ENCODE assay signal across 8 cellular contexts in the genomic region with DNA sequence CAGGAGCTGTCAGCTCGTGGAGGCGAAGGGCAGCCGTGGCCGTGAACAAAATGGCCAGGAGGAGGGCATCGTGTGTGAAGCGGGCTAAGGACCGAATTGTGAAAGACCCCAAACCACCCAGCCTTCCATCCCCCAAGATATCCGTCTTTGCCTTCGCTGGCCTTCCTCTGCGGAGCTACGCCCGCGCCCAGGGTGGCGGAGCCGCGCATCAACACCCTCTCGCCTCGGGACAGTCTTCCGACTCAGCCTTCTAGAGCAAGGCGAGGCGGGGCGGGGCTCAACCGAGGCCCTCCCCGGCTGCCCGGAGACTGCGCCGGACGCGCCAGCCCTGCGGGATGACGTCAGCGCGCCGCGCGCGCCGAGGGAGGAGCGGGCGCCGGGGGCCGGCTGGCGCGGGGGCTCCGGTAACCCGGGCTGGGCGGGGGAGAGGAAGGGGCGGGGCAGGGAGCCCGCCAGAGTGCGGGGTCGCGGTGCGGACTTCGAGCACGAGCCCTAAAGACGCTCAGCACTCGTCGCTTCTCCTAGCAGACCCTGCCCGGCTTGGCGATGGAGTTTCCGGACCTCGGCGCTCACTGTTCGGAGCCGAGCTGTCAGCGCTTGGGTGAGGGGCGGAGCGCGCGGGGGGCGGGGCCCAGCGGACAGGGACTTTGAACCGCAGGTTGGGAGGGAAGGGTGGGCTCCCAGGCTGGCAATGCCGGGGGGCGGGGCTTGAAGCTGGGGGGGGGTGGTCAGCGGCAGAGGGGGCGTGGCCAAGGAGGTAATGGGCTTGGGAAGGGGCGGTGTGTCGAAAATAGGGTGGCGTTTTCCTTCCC. TPM values are rescaled to one million over a fixed set of nuclear protein-coding genes. Genes with fewer than 3 reads are reported as not detected.
DNase-seq lines count a peak whose midpoint lies in the region; ATAC-seq and TF ChIP-seq lines count a peak whose summit lies in the region.

A gene with protein sequence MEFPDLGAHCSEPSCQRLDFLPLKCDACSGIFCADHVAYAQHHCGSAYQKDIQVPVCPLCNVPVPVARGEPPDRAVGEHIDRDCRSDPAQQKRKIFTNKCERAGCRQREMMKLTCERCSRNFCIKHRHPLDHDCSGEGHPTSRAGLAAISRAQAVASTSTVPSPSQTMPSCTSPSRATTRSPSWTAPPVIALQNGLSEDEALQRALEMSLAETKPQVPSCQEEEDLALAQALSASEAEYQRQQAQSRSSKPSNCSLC (plus strand): TSS at position 341 of the 812 bp plus-strand sequence. CDS start 206 bp downstream, at position 547.

- H3K9me3 ChIP-seq in colonic mucosa: no peaks in the 10 kb centered on the region

- H3K9ac ChIP-seq in colonic mucosa (ENCODE audit: low read depth in 2 of 2, low read length in 2 of 2): peak within 1 kb of the TSS; percentile 86 to 92

- peak within 1 kb of the TSS; percentile 92 for H3K27ac Mint-ChIP-seq in activated CD4-positive, alpha-beta T cell treated with anti-CD3 and anti-CD28 coated beads, Interleukin-2, amount 10 ng/mL, durations not matched to agents 24 days and 14 days

- H3K4me1 Mint-ChIP-seq in activated CD4-positive, alpha-beta T cell treated with anti-CD3 and anti-CD28 coated beads, Interleukin-2, amount 10 ng/mL, durations not matched to agents 24 days and 14 days: peaks cover 35% of the 10 kb centered on the region

- H3K4me3 Mint-ChIP-seq in activated CD4-positive, alpha-beta T cell treated with anti-CD3 and anti-CD28 coated beads, Interleukin-2, amount 10 ng/mL, durations not matched to agents 24 days and 14 days: peak within 1 kb of the TSS; percentile 83

- intact Hi-C loops in activated CD4-positive, alpha-beta T cell treated with anti-CD3 and anti-CD28 coated beads, Interleukin-2, amount 10 ng/mL, durations not matched to agents 24 days and 14 days (cut with micrococcal nuclease): loop anchor here (1.0 kb wide), 8 partner anchors 13 to 181 kb away; a partner anchor contains a TSS
- intact Hi-C loops in colonic mucosa (cut with DNase I): loop anchor here (2.0 kb wide), 1 partner anchor 28 kb away; a partner anchor contains a TSS

- peak within 1 kb of the TSS; percentile 57 for H3K4me3 ChIP-seq in colonic mucosa

- TF ChIP-seq CTCF in colonic mucosa (IDR thresholded peaks at IDR 0.05): no peak

- no peaks in the 10 kb centered on the region for H3K4me1 ChIP-seq in colonic mucosa

- peaks cover 20% of the 10 kb centered on the region for H3K36me3 Mint-ChIP-seq in activated CD4-positive, alpha-beta T cell treated with anti-CD3 and anti-CD28 coated beads, Interleukin-2, amount 10 ng/mL, durations not matched to agents 24 days and 14 days (ENCODE audit: low read depth)

- H3K36me3 ChIP-seq in colonic mucosa: no peaks in the 10 kb centered on the region

- ATAC-seq in GM19351 (IDR thresholded peaks at IDR 0.05; ENCODE audit: unreplicated experiment) (peak; percentile 98), HG03520 (IDR thresholded peaks at IDR 0.05; ENCODE audit: unreplicated experiment) (peak; percentile 97)

- H3K27me3 ChIP-seq in colonic mucosa: no peaks in the 10 kb centered on the region

- H3K27ac ChIP-seq in colonic mucosa: peak within 1 kb of the TSS; percentile 92

- H3K9me3 Mint-ChIP-seq in activated CD4-positive, alpha-beta T cell treated with anti-CD3 and anti-CD28 coated beads, Interleukin-2, amount 10 ng/mL, durations not matched to agents 24 days and 14 days: no peaks in the 10 kb centered on the region

- H3K27me3 Mint-ChIP-seq in activated CD4-positive, alpha-beta T cell treated with anti-CD3 and anti-CD28 coated beads, Interleukin-2, amount 10 ng/mL, durations not matched to agents 24 days and 14 days: no peaks in the 10 kb centered on the region

- peak; percentile 47 to 95 (median 89) for DNase-seq in C1 segment of cervical spinal cord (lab: John Stamatoyannopoulos, UW)
- DNase-seq in NCI-H526 treated with DMSO at 0.1 percent for 48 hours (lab: John Stamatoyannopoulos, UW): peak; percentile 82
- DNase-seq in activated CD4-positive, alpha-beta T cell treated with anti-CD3 and anti-CD28 coated beads, Interleukin-2, amount 10 ng/mL, durations not matched to agents 24 days and 14 days: peak; percentile 99
- DNase-seq in colonic mucosa: peak; percentile 97
- DNase-seq in left kidney (ENCODE audit: low read depth, low spot score): peak; percentile 98
- peak; percentile 94 to 96 for DNase-seq in stimulated activated CD4-positive, alpha-beta T cell treated with anti-CD3 and anti-CD28 coated beads, Interleukin-2, amount 100 ng/mL, for 24 hours

RNA-seq across cellular contexts. Expression of the gene that starts here (rescaled TPM):
- total RNA-seq in activated CD4-positive, alpha-beta T cell treated with anti-CD3 and anti-CD28 coated beads, Interleukin-2, amount 10 ng/mL, durations not matched to agents 24 days and 14 days: 36.7 and 37.4 TPM in 2 replicates
- 10 to 100 TPM; 65.5 to 74.6 TPM for total RNA-seq in colonic mucosa

Comparison
In these comparisons a context has a peak if more than half of its experiments do, and no peak if none do; other contexts are left out.
1. Peak in every context shown above with its lines: DNase-seq, ATAC-seq, H3K4me3 ChIP-seq and H3K27ac ChIP-seq.